Comparison of ENCODE assay signal across 1 cellular context in the genomic region with DNA sequence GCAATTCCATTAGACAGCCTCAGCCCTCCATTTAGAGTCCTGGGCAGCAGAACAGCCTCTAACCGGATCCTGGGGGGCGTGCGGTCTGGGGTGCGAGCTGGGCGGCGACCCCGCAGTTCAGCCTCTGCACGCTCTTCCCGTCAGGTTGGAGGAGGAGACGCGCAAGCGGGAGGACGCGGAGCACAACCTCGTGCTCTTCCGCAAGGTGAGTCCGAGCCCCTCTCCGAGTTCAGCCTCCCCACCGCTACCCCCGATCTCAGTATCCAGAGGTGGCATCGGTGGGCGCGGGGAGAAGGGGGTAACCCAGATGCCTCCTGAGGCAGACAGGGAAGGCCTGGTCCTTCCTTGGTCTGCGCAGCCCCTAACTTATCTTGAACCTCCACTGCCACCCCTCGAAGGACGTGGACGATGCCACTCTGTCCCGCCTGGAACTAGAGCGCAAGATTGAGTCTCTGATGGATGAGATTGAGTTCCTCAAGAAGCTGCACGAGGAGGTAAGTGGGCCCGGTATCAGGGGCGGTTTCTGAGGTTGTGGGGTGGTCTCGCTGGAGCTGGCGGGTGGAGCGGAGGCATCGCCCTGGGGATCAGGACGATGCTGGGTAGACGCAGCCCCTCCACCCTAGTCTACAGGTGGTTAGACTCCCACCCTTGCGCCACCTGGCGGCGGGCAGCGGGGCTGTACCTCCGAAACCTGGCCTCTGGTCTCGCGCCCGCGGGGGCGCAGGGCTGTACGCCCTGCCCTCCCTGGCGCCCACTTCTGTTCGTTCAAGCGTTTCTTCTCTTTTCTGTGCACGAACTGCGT.
TF ChIP-seq lines count a peak whose summit lies in the region.

No MANE protein-coding gene starts in this region.

TF ChIP-seq in HepG2, 621 proteins besides CTCF, POLR2A, EP300 and RAD21 (continued from another document and continues in another):
- TF ChIP-seq ZNF318 (CRISPR knock-in tag; IDR thresholded peaks at IDR 0.05): no peak
- no peak for TF ChIP-seq TOPORS (CRISPR knock-in tag; IDR thresholded peaks at IDR 0.05)
- TF ChIP-seq PRDM10 (CRISPR knock-in tag; IDR thresholded peaks at IDR 0.05; ENCODE audit: low read depth): no peak
- TF ChIP-seq ZKSCAN5 (CRISPR knock-in tag; IDR thresholded peaks at IDR 0.05): no peak
- TF ChIP-seq, protein P1, sequence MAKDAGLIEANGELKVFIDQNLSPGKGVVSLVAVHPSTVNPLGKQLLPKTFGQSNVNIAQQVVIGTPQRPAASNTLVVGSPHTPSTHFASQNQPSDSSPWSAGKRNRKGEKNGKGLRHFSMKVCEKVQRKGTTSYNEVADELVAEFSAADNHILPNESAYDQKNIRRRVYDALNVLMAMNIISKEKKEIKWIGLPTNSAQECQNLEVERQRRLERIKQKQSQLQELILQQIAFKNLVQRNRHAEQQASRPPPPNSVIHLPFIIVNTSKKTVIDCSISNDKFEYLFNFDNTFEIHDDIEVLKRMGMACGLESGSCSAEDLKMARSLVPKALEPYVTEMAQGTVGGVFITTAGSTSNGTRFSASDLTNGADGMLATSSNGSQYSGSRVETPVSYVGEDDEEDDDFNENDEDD (CRISPR knock-in tag; IDR thresholded peaks at IDR 0.05; ENCODE audit: borderline replicate concordance): no peak; the same call in 1 of the 2 replicates
- no peak for TF ChIP-seq FOSL2 (CRISPR knock-in tag; IDR thresholded peaks at IDR 0.05)
- TF ChIP-seq KDM3A (CRISPR knock-in tag; IDR thresholded peaks at IDR 0.05; ENCODE audit: low read depth): no peak
- TF ChIP-seq CEBPB (IDR thresholded peaks at IDR 0.05; ENCODE audit: borderline replicate concordance, low read depth, low read length): no peak
- TF ChIP-seq GABPB1 (CRISPR knock-in tag; IDR thresholded peaks at IDR 0.05): no peak; the same call in 1 of the 2 replicates
- no peak for TF ChIP-seq ZNF816 (CRISPR knock-in tag; IDR thresholded peaks at IDR 0.05; ENCODE audit: borderline replicate concordance)
- TF ChIP-seq ZNF850 (CRISPR knock-in tag; conservative IDR thresholded peaks at IDR 0.05): no peak
- peak; percentile 39; the same call in 1 of the 2 replicates for TF ChIP-seq MEIS2 (CRISPR knock-in tag; IDR thresholded peaks at IDR 0.05)
- TF ChIP-seq MNT (IDR thresholded peaks at IDR 0.05): no peak
- TF ChIP-seq ARNT2 (CRISPR knock-in tag; IDR thresholded peaks at IDR 0.05; ENCODE audit: low read depth): no peak
- TF ChIP-seq HNRNPUL1 (IDR thresholded peaks at IDR 0.05; ENCODE audit: low read depth, low read length): no peak
- no peak for TF ChIP-seq ZNF34 (CRISPR knock-in tag; IDR thresholded peaks at IDR 0.05; ENCODE audit: borderline replicate concordance)
- TF ChIP-seq SP4 (CRISPR knock-in tag; IDR thresholded peaks at IDR 0.05): no peak
- TF ChIP-seq XRCC5 (optimal IDR thresholded peaks at IDR 0.05; ENCODE audit: low read length): peak; percentile 56
- no peak for TF ChIP-seq HDAC1 (CRISPR knock-in tag; IDR thresholded peaks at IDR 0.05)
- no peak for TF ChIP-seq RELA (CRISPR knock-in tag; IDR thresholded peaks at IDR 0.05)
- TF ChIP-seq BRD4 (CRISPR knock-in tag; IDR thresholded peaks at IDR 0.05): no peak
- 0 out of 2 replicates have a peak, but pooled peaks have one; percentile 10 for TF ChIP-seq PITX1 (CRISPR knock-in tag; IDR thresholded peaks at IDR 0.05)
- TF ChIP-seq RXRB (CRISPR knock-in tag; IDR thresholded peaks at IDR 0.05; ENCODE audit: borderline replicate concordance): no peak
- no peak for TF ChIP-seq ZNF20 (CRISPR knock-in tag; IDR thresholded peaks at IDR 0.05)
- no peak for TF ChIP-seq TCF12 (IDR thresholded peaks at IDR 0.05)
- TF ChIP-seq TCF12 (CRISPR knock-in tag; IDR thresholded peaks at IDR 0.05): no peak
- TF ChIP-seq, protein P2, sequence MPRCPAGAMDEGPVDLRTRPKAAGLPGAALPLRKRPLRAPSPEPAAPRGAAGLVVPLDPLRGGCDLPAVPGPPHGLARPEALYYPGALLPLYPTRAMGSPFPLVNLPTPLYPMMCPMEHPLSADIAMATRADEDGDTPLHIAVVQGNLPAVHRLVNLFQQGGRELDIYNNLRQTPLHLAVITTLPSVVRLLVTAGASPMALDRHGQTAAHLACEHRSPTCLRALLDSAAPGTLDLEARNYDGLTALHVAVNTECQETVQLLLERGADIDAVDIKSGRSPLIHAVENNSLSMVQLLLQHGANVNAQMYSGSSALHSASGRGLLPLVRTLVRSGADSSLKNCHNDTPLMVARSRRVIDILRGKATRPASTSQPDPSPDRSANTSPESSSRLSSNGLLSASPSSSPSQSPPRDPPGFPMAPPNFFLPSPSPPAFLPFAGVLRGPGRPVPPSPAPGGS (CRISPR knock-in tag; IDR thresholded peaks at IDR 0.05): no peak
- no peak for TF ChIP-seq TP53 (CRISPR knock-in tag; conservative IDR thresholded peaks at IDR 0.05)
- TF ChIP-seq, protein P3, sequence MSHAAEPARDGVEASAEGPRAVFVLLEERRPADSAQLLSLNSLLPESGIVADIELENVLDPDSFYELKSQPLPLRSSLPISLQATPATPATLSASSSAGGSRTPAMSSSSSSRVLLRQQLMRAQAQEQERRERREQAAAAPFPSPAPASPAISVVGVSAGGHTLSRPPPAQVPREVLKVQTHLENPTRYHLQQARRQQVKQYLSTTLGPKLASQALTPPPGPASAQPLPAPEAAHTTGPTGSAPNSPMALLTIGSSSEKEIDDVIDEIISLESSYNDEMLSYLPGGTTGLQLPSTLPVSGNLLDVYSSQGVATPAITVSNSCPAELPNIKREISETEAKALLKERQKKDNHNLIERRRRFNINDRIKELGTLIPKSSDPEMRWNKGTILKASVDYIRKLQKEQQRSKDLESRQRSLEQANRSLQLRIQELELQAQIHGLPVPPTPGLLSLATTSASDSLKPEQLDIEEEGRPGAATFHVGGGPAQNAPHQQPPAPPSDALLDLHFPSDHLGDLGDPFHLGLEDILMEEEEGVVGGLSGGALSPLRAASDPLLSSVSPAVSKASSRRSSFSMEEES (CRISPR knock-in tag; IDR thresholded peaks at IDR 0.05): no peak
- no peak for TF ChIP-seq DNMT3B (CRISPR knock-in tag; conservative IDR thresholded peaks at IDR 0.05)
- TF ChIP-seq SMAD9 (CRISPR knock-in tag; IDR thresholded peaks at IDR 0.05): 0 out of 2 replicates have a peak, but pooled peaks have one; percentile 39
- no peak for TF ChIP-seq ZNF207 (IDR thresholded peaks at IDR 0.05; ENCODE audit: borderline replicate concordance)
- TF ChIP-seq BRF2 (CRISPR knock-in tag; IDR thresholded peaks at IDR 0.05): no peak
